ENCODE assay signal across 20 cellular contexts in the genomic region with DNA sequence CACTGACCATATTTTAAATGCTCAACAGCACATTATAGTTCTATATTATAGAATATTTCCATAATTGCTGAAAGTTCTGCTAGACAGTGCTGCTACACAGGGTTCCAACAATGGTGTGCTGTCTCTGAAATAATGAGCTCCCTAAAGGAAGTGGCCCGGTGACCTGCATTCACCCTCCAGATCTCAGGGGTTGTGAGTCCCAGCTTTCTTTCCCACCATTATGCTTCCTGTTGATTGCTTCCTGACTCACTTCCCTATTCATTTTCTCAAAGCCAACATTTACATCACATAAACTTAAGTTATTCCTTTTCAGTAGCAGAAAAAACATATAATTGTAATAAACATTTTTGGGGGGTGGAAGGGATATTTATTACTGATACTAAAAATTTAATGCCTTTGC. TPM values are rescaled to one million over a fixed set of nuclear protein-coding genes. Genes with fewer than 3 reads are reported as not detected.
DNase-seq lines count a peak whose midpoint lies in the region; ATAC-seq and TF ChIP-seq lines count a peak whose summit lies in the region.
"Had no signal": no experiment of that assay in that cellular context is flagged by ENCODE, and none has a peak within 500 bp of the region (broad histone marks: within the 10 kb centered on the region; RNA-seq: fewer than 3 reads in every experiment).

No MANE protein-coding gene starts in this region.

- no peaks in the 10 kb centered on the region for H3K36me3 Mint-ChIP-seq in T-helper 2 cell treated with Interferon-gamma antibody and Interleukin-4, amounts not matched to agents 5 μg/mL and 100 μg/mL, for 36 hours (ENCODE audit: low read depth)
- no peaks in the 10 kb centered on the region for H3K36me3 Mint-ChIP-seq in activated T-helper 17 cell treated with anti-CD3 and anti-CD28 coated beads, Interleukin-2, amount 50 U/mL, for 72 hours (ENCODE audit: low read depth)
- no peaks in the 10 kb centered on the region for H3K36me3 Mint-ChIP-seq in nephron (ENCODE audit: low read depth)

- H3K4me3 Mint-ChIP-seq in T-helper 2 cell treated with Interferon-gamma antibody and Interleukin-4, amounts not matched to agents 5 μg/mL and 100 μg/mL, for 36 hours, result no peak overlapping the region
- H3K4me3 Mint-ChIP-seq in activated T-helper 17 cell treated with anti-CD3 and anti-CD28 coated beads, Interleukin-2, amount 50 U/mL, for 72 hours, result no peak overlapping the region
- H3K4me3 Mint-ChIP-seq in nephron, result peak overlapping the region in 1 of 3 experiments; percentile 32
- H3K4me3 Mint-ChIP-seq: activated CD8-positive, alpha-beta T cell treated with anti-CD3 and anti-CD28 coated beads, Interleukin-2, amount 10 ng/mL, durations not matched to agents 7 days and 5 days had no signal

- H3K4me1 Mint-ChIP-seq in T-helper 2 cell treated with Interferon-gamma antibody and Interleukin-4, amounts not matched to agents 5 μg/mL and 100 μg/mL, for 36 hours (ENCODE audit: low read depth), result peaks cover 34% of the 10 kb centered on the region
- peaks cover 13% of the 10 kb centered on the region for H3K4me1 Mint-ChIP-seq in activated T-helper 17 cell treated with anti-CD3 and anti-CD28 coated beads, Interleukin-2, amount 50 U/mL, for 72 hours
- peaks cover 39% of the 10 kb centered on the region for H3K4me1 Mint-ChIP-seq in nephron

- H3K27ac ChIP-seq in HUES48 (ENCODE audit: low read depth, low read length) (peak overlapping the region; percentile 7), esophagus muscularis mucosa (replicated peaks in 1 of 4) (no peak overlapping the region)
- H3K27ac ChIP-seq: KMS-11, parathyroid adenoma, WERI-Rb-1 had no signal

- H3K4me3 ChIP-seq in HUES48 (ENCODE audit: low read depth, low read length) (no peak overlapping the region), esophagus muscularis mucosa (no peak overlapping the region)

- H3K27me3 ChIP-seq in HUES48 (ENCODE audit: control insufficient read depth, insufficient read depth, low read length) (no peaks in the 10 kb centered on the region), esophagus muscularis mucosa (no peaks in the 10 kb centered on the region)

- H3K36me3 ChIP-seq in HUES48 (ENCODE audit: control insufficient read depth, insufficient read depth, low read length), result no peaks in the 10 kb centered on the region
- no peaks in the 10 kb centered on the region for H3K36me3 ChIP-seq in esophagus muscularis mucosa
- H3K36me3 ChIP-seq: WERI-Rb-1 had no signal

- intact Hi-C loops in esophagus muscularis mucosa (cut with DNase I), result loop anchor here (5.0 kb wide), 1 partner anchor 169 kb away; a partner anchor contains a TSS

- 57% methylated on average over 1 of the region's 1 CpG for WGBS in esophagus muscularis mucosa

- H3K4me1 ChIP-seq in HUES48 (ENCODE audit: control insufficient read depth, insufficient read depth, low read length) (peaks cover 11% of the 10 kb centered on the region; the same call in 1 of the 2 replicates), esophagus muscularis mucosa (peaks cover 13 to 37% (median 30%) of the 10 kb centered on the region in 4 donors)

- TF ChIP-seq CTCF in nephron (IDR thresholded peaks at IDR 0.05; ENCODE audit: unreplicated experiment in 3 of 3), result no peak
- TF ChIP-seq CTCF in esophagus muscularis mucosa (IDR thresholded peaks at IDR 0.05), result no peak

- no peak for DNase-seq in T-helper 2 cell treated with Interferon-gamma antibody and Interleukin-4, amounts not matched to agents 5 μg/mL and 100 μg/mL, for 36 hours (ENCODE audit: low spot score)
- DNase-seq in T-helper 2 cell (no peak), esophagus muscularis mucosa (ENCODE audit: extremely low spot score) (no peak), SK-N-DZ (ENCODE audit: low spot score) (no peak)
- DNase-seq: activated CD8-positive, alpha-beta T cell treated with anti-CD3 and anti-CD28 coated beads, Interleukin-2, amount 10 ng/mL, durations not matched to agents 7 days and 5 days; aorta; erythroblast; head of caudate nucleus; NCI-H146; NCI-H446 treated with DMSO at 0.1 percent for 48 hours; stimulated activated naive CD4-positive, alpha-beta T cell; WERI-Rb-1 had no signal

- no peaks in the 10 kb centered on the region for H3K9me3 ChIP-seq in HUES48 (ENCODE audit: control insufficient read depth, insufficient read depth, low read length)
- no peaks in the 10 kb centered on the region for H3K9me3 ChIP-seq in esophagus muscularis mucosa

- no peak overlapping the region for H3K9ac ChIP-seq in HUES48 (ENCODE audit: low read depth, low read length)
- H3K9ac ChIP-seq: KMS-11, parathyroid adenoma had no signal

- no peak for TF ChIP-seq EP300 in esophagus muscularis mucosa (IDR thresholded peaks at IDR 0.05)

- no peak for ATAC-seq in activated T-helper 17 cell treated with anti-CD3 and anti-CD28 coated beads, Interleukin-2, amount 50 U/mL, for 72 hours (replicated peaks)
- ATAC-seq in GM18858 (IDR thresholded peaks at IDR 0.05; ENCODE audit: unreplicated experiment), result no peak
- ATAC-seq: activated CD8-positive, alpha-beta T cell treated with anti-CD3 and anti-CD28 coated beads, Interleukin-2, amount 10 ng/mL, durations not matched to agents 7 days and 5 days had no signal

- TF ChIP-seq POLR2A in esophagus muscularis mucosa (IDR thresholded peaks at IDR 0.05; ENCODE audit: low read depth), result no peak

- H3K27ac Mint-ChIP-seq in T-helper 2 cell treated with Interferon-gamma antibody and Interleukin-4, amounts not matched to agents 5 μg/mL and 100 μg/mL, for 36 hours, result peak overlapping the region; percentile 23
- peak overlapping the region; percentile 97 for H3K27ac Mint-ChIP-seq in activated T-helper 17 cell treated with anti-CD3 and anti-CD28 coated beads, Interleukin-2, amount 50 U/mL, for 72 hours
- peak overlapping the region; percentile 43 to 100 (median 97) for H3K27ac Mint-ChIP-seq in nephron

- no peaks in the 10 kb centered on the region for H3K27me3 Mint-ChIP-seq in T-helper 2 cell treated with Interferon-gamma antibody and Interleukin-4, amounts not matched to agents 5 μg/mL and 100 μg/mL, for 36 hours (ENCODE audit: low read depth)
- H3K27me3 Mint-ChIP-seq in activated T-helper 17 cell treated with anti-CD3 and anti-CD28 coated beads, Interleukin-2, amount 50 U/mL, for 72 hours, result no peaks in the 10 kb centered on the region
- peaks cover 4% of the 10 kb centered on the region for H3K27me3 Mint-ChIP-seq in nephron (ENCODE audit: low read depth)

- H3K9me3 Mint-ChIP-seq in T-helper 2 cell treated with Interferon-gamma antibody and Interleukin-4, amounts not matched to agents 5 μg/mL and 100 μg/mL, for 36 hours, result no peaks in the 10 kb centered on the region
- H3K9me3 Mint-ChIP-seq in activated T-helper 17 cell treated with anti-CD3 and anti-CD28 coated beads, Interleukin-2, amount 50 U/mL, for 72 hours, result no peaks in the 10 kb centered on the region
- H3K9me3 Mint-ChIP-seq in nephron, result no peaks in the 10 kb centered on the region

RNA-seq across cellular contexts. Expression of a gene that starts 13.0 kb away (rescaled TPM):
- total RNA-seq in activated T-helper 17 cell treated with anti-CD3 and anti-CD28 coated beads, Interleukin-2, amount 50 U/mL, for 72 hours, result under 1 TPM in 1 of 2 donors, not detected in 1; 0.66 TPM
- not detected for total RNA-seq in esophagus muscularis mucosa
- polyA plus RNA-seq in SK-N-DZ (2014; cell fraction: cytosol; rRNA removed), result not detected in 2 replicates
- not detected in 2 replicates for polyA plus RNA-seq in SK-N-DZ (2014; cell fraction: nucleus; rRNA removed)
- total RNA-seq: A673; activated CD8-positive, alpha-beta T cell treated with anti-CD3 and anti-CD28 coated beads, Interleukin-2, amount 10 ng/mL, durations not matched to agents 7 days and 5 days; aorta; urinary bladder had no signal
- polyA plus RNA-seq: aorta, urinary bladder had no signal

RNA-seq across cellular contexts. Expression of a gene that starts 46.3 kb away (rescaled TPM):
- 10 to 100 TPM; 17.1 to 24.0 TPM for total RNA-seq in activated T-helper 17 cell treated with anti-CD3 and anti-CD28 coated beads, Interleukin-2, amount 50 U/mL, for 72 hours
- total RNA-seq in esophagus muscularis mucosa, result 10 to 100 TPM; 15.6 to 35.3 (median 20.3) TPM
- polyA plus RNA-seq in SK-N-DZ (2014; cell fraction: cytosol; rRNA removed), result 39.8 and 50.1 TPM in 2 replicates
- 134 and 142 TPM in 2 replicates for polyA plus RNA-seq in SK-N-DZ (2014; cell fraction: nucleus; rRNA removed)

RNA-seq across cellular contexts. Expression of a gene that starts 46.5 kb away (rescaled TPM):
- total RNA-seq in activated T-helper 17 cell treated with anti-CD3 and anti-CD28 coated beads, Interleukin-2, amount 50 U/mL, for 72 hours, result 1 to 10 TPM; 2.6 TPM
- total RNA-seq in esophagus muscularis mucosa, result 10 to 100 TPM; 10.6 to 23.3 (median 14.1) TPM
- polyA plus RNA-seq in SK-N-DZ (2014; cell fraction: cytosol; rRNA removed), result 17.2 and 36.2 TPM in 2 replicates
- polyA plus RNA-seq in SK-N-DZ (2014; cell fraction: nucleus; rRNA removed), result 28.9 and 37.8 TPM in 2 replicates

Comparison
In these comparisons a context has a peak if more than half of its experiments do, and no peak if none do; other contexts are left out.
1. H3K27ac Mint-ChIP-seq: peak in every context shown above with its lines; median percentile 97 in activated T-helper 17 cell treated with anti-CD3 and anti-CD28 coated beads, Interleukin-2, amount 50 U/mL, for 72 hours; 97 in nephron; 23 in T-helper 2 cell treated with Interferon-gamma antibody and Interleukin-4, amounts not matched to agents 5 μg/mL and 100 μg/mL, for 36 hours.